In genomic region chr5:139368613-139369012, GRCh38 we compare ENCODE assay signal across 13 cellular contexts. TPM values are rescaled to one million over a fixed set of nuclear protein-coding genes. Genes with fewer than 3 reads are reported as not detected.
A peak's percentile ranks its signal among the peaks of the same experiment; 100 is the strongest.
DNase-seq lines count a peak whose midpoint lies in the region; ATAC-seq and TF ChIP-seq lines count a peak whose summit lies in the region.
"Had no signal": no experiment of that assay in that cellular context is flagged by ENCODE, and none has a peak within 500 bp of the region (broad histone marks: within the 10 kb centered on the region; RNA-seq: fewer than 3 reads in every experiment).

No MANE protein-coding gene starts in this region.

- H3K27ac ChIP-seq in gastrocnemius medialis = peak overlapping the region; percentile 40 to 63 (median 54)
- no peak overlapping the region for H3K27ac ChIP-seq in CD4-positive, alpha-beta T cell (ENCODE audit: low read depth, low read length)
- H3K27ac ChIP-seq: colonic mucosa had no signal

- peaks cover 3% of the 10 kb centered on the region; the same call in 1 of the 2 replicates for H3K79me2 ChIP-seq in Loucy (ENCODE audit: insufficient read depth, low read length)

- H3K27ac Mint-ChIP-seq in activated T-cell treated with anti-CD3 and anti-CD28 coated beads, Interleukin-2, amount 50 U/mL, for 72 hours = peak overlapping the region; percentile 55
- H3K27ac Mint-ChIP-seq in activated T-cell treated with anti-CD3 and anti-CD28 coated beads, Interleukin-2, amount 50 U/mL, for 24 hours = no peak overlapping the region
- no peak overlapping the region for H3K27ac Mint-ChIP-seq in CD4-positive, alpha-beta T cell
- H3K27ac Mint-ChIP-seq: activated CD8-positive, alpha-beta T cell treated with anti-CD3 and anti-CD28 coated beads, Interleukin-2, amount 10 ng/mL, durations not matched to agents 7 days and 5 days; activated naive CD4-positive, alpha-beta T cell treated with anti-CD3 and anti-CD28 coated beads for 36 hours had no signal

- no peak for DNase-seq in activated T-cell treated with anti-CD3 and anti-CD28 coated beads, Interleukin-2, amount 50 U/mL, for 72 hours
- DNase-seq in activated T-cell treated with anti-CD3 and anti-CD28 coated beads, Interleukin-2, amount 50 U/mL, for 24 hours = no peak
- peak; percentile 22 for DNase-seq in dermis blood vessel endothelial cell
- DNase-seq in gastrocnemius medialis = no peak
- no peak for DNase-seq in NCI-H524 treated with DMSO at 0.1 percent for 48 hours (lab: John Stamatoyannopoulos, UW)
- no peak for DNase-seq in CD4-positive, alpha-beta T cell
- no peak for DNase-seq in GM13976 (ENCODE audit: low spot score)
- DNase-seq: activated CD8-positive, alpha-beta T cell treated with anti-CD3 and anti-CD28 coated beads, Interleukin-2, amount 10 ng/mL, durations not matched to agents 7 days and 5 days; activated naive CD4-positive, alpha-beta T cell treated with anti-CD3 and anti-CD28 coated beads for 36 hours; colonic mucosa; GDM1; naive thymus-derived CD8-positive, alpha-beta T cell had no signal

- in situ Hi-C loops in gastrocnemius medialis (cut with MboI; ENCODE audit: low sequenced_read_pairs in 4 of 4) (no loop called here), GM13976 (cut with MboI; ENCODE audit: low sequenced_read_pairs, unreplicated experiment) (no loop called here)

- peaks cover 4 to 16% of the 10 kb centered on the region in 2 donors for H3K36me3 Mint-ChIP-seq in activated T-cell treated with anti-CD3 and anti-CD28 coated beads, Interleukin-2, amount 50 U/mL, for 72 hours (ENCODE audit: insufficient read depth in 2 of 2)
- H3K36me3 Mint-ChIP-seq in activated T-cell treated with anti-CD3 and anti-CD28 coated beads, Interleukin-2, amount 50 U/mL, for 24 hours (ENCODE audit: low read depth) = peaks cover 72% of the 10 kb centered on the region
- H3K36me3 Mint-ChIP-seq in CD4-positive, alpha-beta T cell (ENCODE audit: low read depth) = peaks cover 82% of the 10 kb centered on the region

- TF ChIP-seq CTCF in Loucy (conservative IDR thresholded peaks at IDR 0.05; ENCODE audit: low read length) (peak; percentile 52), gastrocnemius medialis (IDR thresholded peaks at IDR 0.05 in 4 of 5, conservative IDR thresholded peaks at IDR 0.05 in 1 of 5) (no peak), GM13976 (IDR thresholded peaks at IDR 0.05; ENCODE audit: borderline replicate concordance, control extremely low read depth, extremely low read depth, insufficient read depth, missing control alignments) (no peak)
- TF ChIP-seq CTCF in CD4-positive, alpha-beta T cell (IDR thresholded peaks at IDR 0.05) = no peak

- H4K20me1 ChIP-seq in Loucy (ENCODE audit: insufficient read depth, low read length, poor library complexity, severe bottlenecking) = peaks cover 5% of the 10 kb centered on the region

- intact Hi-C loops in gastrocnemius medialis (cut with DNase I; ENCODE audit: low total_unique reads) = no loop called here
- intact Hi-C loops in CD4-positive, alpha-beta T cell (cut with DNase I, micrococcal nuclease) = no loop called here

- TF ChIP-seq POLR2A in gastrocnemius medialis (IDR thresholded peaks at IDR 0.05) = no peak

- no peak overlapping the region for H2AFZ ChIP-seq in Loucy (ENCODE audit: low read length)

- no peak overlapping the region for H3K4me3 ChIP-seq in Loucy (ENCODE audit: low read length, poor library complexity, severe bottlenecking)
- H3K4me3 ChIP-seq in gastrocnemius medialis = no peak overlapping the region
- H3K4me3 ChIP-seq: colonic mucosa had no signal

- POLR2A ChIA-PET in CD4-positive, alpha-beta T cell (lab: Charles Lee) = interaction anchor here (1.2 kb wide), 1 partner anchor 26 kb away, joined by 3 read pairs; no protein-coding TSS in a partner anchor

- no peaks in the 10 kb centered on the region for H3K9me3 Mint-ChIP-seq in activated T-cell treated with anti-CD3 and anti-CD28 coated beads, Interleukin-2, amount 50 U/mL, for 72 hours
- no peaks in the 10 kb centered on the region for H3K9me3 Mint-ChIP-seq in activated T-cell treated with anti-CD3 and anti-CD28 coated beads, Interleukin-2, amount 50 U/mL, for 24 hours
- no peaks in the 10 kb centered on the region for H3K9me3 Mint-ChIP-seq in CD4-positive, alpha-beta T cell
- H3K9me3 Mint-ChIP-seq: activated naive CD4-positive, alpha-beta T cell treated with anti-CD3 and anti-CD28 coated beads for 36 hours; naive thymus-derived CD8-positive, alpha-beta T cell had no signal

- no peaks in the 10 kb centered on the region for H3K9me2 ChIP-seq in Loucy (replicated peaks; ENCODE audit: low read depth, low read length)

- H3K9me3 ChIP-seq in Loucy (ENCODE audit: insufficient read depth, low read depth, low read length) (no peaks in the 10 kb centered on the region), gastrocnemius medialis (no peaks in the 10 kb centered on the region)
- no peaks in the 10 kb centered on the region for H3K9me3 ChIP-seq in CD4-positive, alpha-beta T cell (ENCODE audit: control insufficient read depth, low read length)
- H3K9me3 ChIP-seq: colonic mucosa had no signal

- H3K4me3 Mint-ChIP-seq in activated T-cell treated with anti-CD3 and anti-CD28 coated beads, Interleukin-2, amount 50 U/mL, for 72 hours = no peak overlapping the region
- H3K4me3 Mint-ChIP-seq in activated T-cell treated with anti-CD3 and anti-CD28 coated beads, Interleukin-2, amount 50 U/mL, for 24 hours = no peak overlapping the region
- H3K4me3 Mint-ChIP-seq in CD4-positive, alpha-beta T cell = no peak overlapping the region
- H3K4me3 Mint-ChIP-seq: activated CD8-positive, alpha-beta T cell treated with anti-CD3 and anti-CD28 coated beads, Interleukin-2, amount 10 ng/mL, durations not matched to agents 7 days and 5 days; activated naive CD4-positive, alpha-beta T cell treated with anti-CD3 and anti-CD28 coated beads for 36 hours; naive thymus-derived CD8-positive, alpha-beta T cell had no signal

- H3K36me3 ChIP-seq in Loucy (ENCODE audit: insufficient read depth, low read length) = peaks cover 63% of the 10 kb centered on the region; the same call in 1 of the 2 replicates
- H3K36me3 ChIP-seq in gastrocnemius medialis = peaks cover 0 to 59% of the 10 kb centered on the region in 2 donors

- H3F3A ChIP-seq in Loucy (ENCODE audit: low read depth) = no peaks in the 10 kb centered on the region

- H3K4me1 ChIP-seq in Loucy (ENCODE audit: insufficient read depth, low read length, poor library complexity, severe bottlenecking) = no peaks in the 10 kb centered on the region
- peaks cover 19 to 28% of the 10 kb centered on the region in 2 donors for H3K4me1 ChIP-seq in gastrocnemius medialis

- no peak overlapping the region for H3K4me2 ChIP-seq in Loucy (ENCODE audit: low read depth, low read length, poor library complexity, severe bottlenecking)

- no peak overlapping the region for H3K9ac ChIP-seq in Loucy (ENCODE audit: low read depth, low read length, poor library complexity, severe bottlenecking)

- no peaks in the 10 kb centered on the region for H3K27me3 Mint-ChIP-seq in activated T-cell treated with anti-CD3 and anti-CD28 coated beads, Interleukin-2, amount 50 U/mL, for 72 hours (ENCODE audit: low read depth)
- H3K27me3 Mint-ChIP-seq in activated T-cell treated with anti-CD3 and anti-CD28 coated beads, Interleukin-2, amount 50 U/mL, for 24 hours = no peaks in the 10 kb centered on the region
- no peaks in the 10 kb centered on the region for H3K27me3 Mint-ChIP-seq in CD4-positive, alpha-beta T cell
- H3K27me3 Mint-ChIP-seq: naive thymus-derived CD8-positive, alpha-beta T cell had no signal

- no peak for ATAC-seq in activated T-cell treated with anti-CD3 and anti-CD28 coated beads, Interleukin-2, amount 50 U/mL, for 72 hours (replicated peaks in 1 of 2)
- ATAC-seq in gastrocnemius medialis = no peak
- ATAC-seq in CD4-positive, alpha-beta T cell (ENCODE audit: poor library complexity) = no peak
- ATAC-seq: activated CD8-positive, alpha-beta T cell treated with anti-CD3 and anti-CD28 coated beads, Interleukin-2, amount 10 ng/mL, durations not matched to agents 7 days and 5 days; naive thymus-derived CD8-positive, alpha-beta T cell had no signal

- H3K4me1 Mint-ChIP-seq in activated T-cell treated with anti-CD3 and anti-CD28 coated beads, Interleukin-2, amount 50 U/mL, for 72 hours (ENCODE audit: low read depth) = peaks cover 25% of the 10 kb centered on the region
- peaks cover 19% of the 10 kb centered on the region for H3K4me1 Mint-ChIP-seq in activated T-cell treated with anti-CD3 and anti-CD28 coated beads, Interleukin-2, amount 50 U/mL, for 24 hours (ENCODE audit: low read depth)
- no peaks in the 10 kb centered on the region for H3K4me1 Mint-ChIP-seq in CD4-positive, alpha-beta T cell (ENCODE audit: low read depth)

- CTCF ChIA-PET in CD4-positive, alpha-beta T cell (lab: Charles Lee) = no interaction called here

- H3K27me3 ChIP-seq in Loucy (ENCODE audit: insufficient read depth, low read length, poor library complexity, severe bottlenecking) (no peaks in the 10 kb centered on the region), gastrocnemius medialis (no peaks in the 10 kb centered on the region)
- H3K27me3 ChIP-seq in CD4-positive, alpha-beta T cell (ENCODE audit: control insufficient read depth, insufficient read depth, low read length) = no peaks in the 10 kb centered on the region
- H3K27me3 ChIP-seq: colonic mucosa had no signal

RNA-seq across cellular contexts. Expression of gene SLC23A1, which starts 14.5 kb away (rescaled TPM):
- 1 to 10 TPM; 1.9 to 2.8 TPM for total RNA-seq in activated T-cell treated with anti-CD3 and anti-CD28 coated beads, Interleukin-2, amount 50 U/mL, for 72 hours
- not detected in 2 replicates for total RNA-seq in dermis blood vessel endothelial cell
- total RNA-seq in gastrocnemius medialis = not detected
- not detected for total RNA-seq in CD4-positive, alpha-beta T cell

RNA-seq across cellular contexts. Expression of gene MZB1, which starts 21.1 kb away (rescaled TPM):
- 10 to 100 TPM; 19.7 to 27.3 TPM for total RNA-seq in activated T-cell treated with anti-CD3 and anti-CD28 coated beads, Interleukin-2, amount 50 U/mL, for 72 hours
- 0.14 TPM in 1 of 2 replicates, not detected in the other for total RNA-seq in dermis blood vessel endothelial cell
- under 1 TPM in 1 of 4 donors, not detected in 3; 0.46 TPM for total RNA-seq in gastrocnemius medialis
- under 1 TPM; 0.42 to 0.63 TPM for total RNA-seq in CD4-positive, alpha-beta T cell

RNA-seq across cellular contexts. Expression of gene PROB1, which starts 26.3 kb away (rescaled TPM):
- total RNA-seq in activated T-cell treated with anti-CD3 and anti-CD28 coated beads, Interleukin-2, amount 50 U/mL, for 72 hours = 1 to 10 TPM; 3.1 to 4.6 TPM
- 6.1 and 9.2 TPM in 2 replicates for total RNA-seq in dermis blood vessel endothelial cell
- 10 to 100 TPM; 26.8 to 81.4 (median 52.9) TPM for total RNA-seq in gastrocnemius medialis
- under 1 TPM; 0.25 to 0.41 TPM for total RNA-seq in CD4-positive, alpha-beta T cell

RNA-seq across cellular contexts. Expression of gene PAIP2, which starts 27.0 kb away (rescaled TPM):
- total RNA-seq in activated T-cell treated with anti-CD3 and anti-CD28 coated beads, Interleukin-2, amount 50 U/mL, for 72 hours = 100 to 1,000 TPM; 141 to 144 TPM
- 110 and 137 TPM in 2 replicates for total RNA-seq in dermis blood vessel endothelial cell
- total RNA-seq in gastrocnemius medialis = 100 to 1,000 TPM; 111 to 148 (median 126) TPM
- total RNA-seq in CD4-positive, alpha-beta T cell = 100 to 1,000 TPM; 151 to 156 TPM

RNA-seq across cellular contexts. Expression of gene SPATA24, which starts 35.3 kb away (rescaled TPM):
- total RNA-seq in activated T-cell treated with anti-CD3 and anti-CD28 coated beads, Interleukin-2, amount 50 U/mL, for 72 hours = 1 to 10 TPM; 3.3 to 3.5 TPM
- total RNA-seq in dermis blood vessel endothelial cell = 8.0 and 10.0 TPM in 2 replicates
- 10 to 100 TPM in 3 of 4 donors, 1 to 10 TPM in 1; 6.8 to 24.1 (median 12.5) TPM for total RNA-seq in gastrocnemius medialis
- total RNA-seq in CD4-positive, alpha-beta T cell = 1 to 10 TPM; 3.0 to 3.9 TPM

Comparison
In these comparisons a context has a peak if more than half of its experiments do, and no peak if none do; other contexts are left out.
1. RNA of gene MZB1, which starts 21.1 kb away (total RNA-seq): 19.7 to 27.3 TPM in activated T-cell treated with anti-CD3 and anti-CD28 coated beads, Interleukin-2, amount 50 U/mL, for 72 hours; 0.42 to 0.63 TPM in CD4-positive, alpha-beta T cell, 0.46 TPM in gastrocnemius medialis and 0.14 TPM in dermis blood vessel endothelial cell; every median in the first group is over 10 times any median in the second.